23 cellular contexts compared by ENCODE assay signal in genomic region chr1:72827285-72827684, GRCh38.
DNase-seq lines count a peak whose midpoint lies in the region; ATAC-seq, FAIRE-seq and TF ChIP-seq lines count a peak whose summit lies in the region.
"Had no signal": no experiment of that assay in that cellular context is flagged by ENCODE, and none has a peak within 500 bp of the region (broad histone marks: within the 10 kb centered on the region; RNA-seq: fewer than 3 reads in every experiment).

No MANE protein-coding gene starts in this region.

- no peak for TF ChIP-seq POLR2A in breast epithelium (IDR thresholded peaks at IDR 0.05)

- H3K4me3 ChIP-seq in breast epithelium: no peak overlapping the region
- no peak overlapping the region for H3K4me3 ChIP-seq in fibroblast of lung (replicated peaks in 1 of 4; ENCODE audit: control extremely low read depth in 1 of 4, insufficient read depth in 1 of 4, low read depth in 3 of 4, low read length in 4 of 4)
- H3K4me3 ChIP-seq: hepatocyte, ovary, upper lobe of left lung had no signal

- H3K9me3 ChIP-seq in breast epithelium (peaks cover 0 to 22% of the 10 kb centered on the region in 2 donors), fibroblast of lung (ENCODE audit: control insufficient read depth, insufficient read depth, low read depth, low read length) (no peaks in the 10 kb centered on the region)
- H3K9me3 ChIP-seq: ovary had no signal

- TF ChIP-seq CTCF in MCF 10A (IDR thresholded peaks at IDR 0.05; ENCODE audit: unreplicated experiment) (no peak), breast epithelium (IDR thresholded peaks at IDR 0.05) (no peak), fibroblast of lung (conservative IDR thresholded peaks at IDR 0.05 in 1 of 2, IDR thresholded peaks at IDR 0.05 in 1 of 2; ENCODE audit: low read depth in 1 of 2, low read length in 2 of 2) (no peak)

- ATAC-seq in T-cell (replicated peaks in 1 of 4): no peak
- ATAC-seq in GM18517 (IDR thresholded peaks at IDR 0.05; ENCODE audit: unreplicated experiment): no peak
- ATAC-seq: left cardiac atrium; stimulated activated memory B cell treated with anti-CD40 and anti-IgM and Interleukin-4, amounts not matched to agents 10 μg/mL and 1 μg/mL and 100 μg/mL, for 72 hours had no signal

- H3K36me3 Mint-ChIP-seq in MCF 10A (ENCODE audit: insufficient read depth, unreplicated experiment) (no peaks in the 10 kb centered on the region), T-cell (no peaks in the 10 kb centered on the region)
- H3K36me3 Mint-ChIP-seq: CD8-positive, alpha-beta memory T cell; stimulated activated memory B cell treated with anti-CD40 and anti-IgM and Interleukin-4, amounts not matched to agents 10 μg/mL and 1 μg/mL and 100 μg/mL, for 72 hours had no signal

- FAIRE-seq in urothelium cell line (lab: Jason Lieb, UNC): no peak
- FAIRE-seq: GM19239, small intestine had no signal

- H3K4me3 Mint-ChIP-seq in MCF 10A (ENCODE audit: unreplicated experiment) (no peak overlapping the region), T-cell (no peak overlapping the region)
- H3K4me3 Mint-ChIP-seq: CD8-positive, alpha-beta memory T cell; stimulated activated memory B cell treated with anti-CD40 and anti-IgM and Interleukin-4, amounts not matched to agents 10 μg/mL and 1 μg/mL and 100 μg/mL, for 72 hours had no signal

- H3K27ac Mint-ChIP-seq in MCF 10A (ENCODE audit: low read depth, unreplicated experiment) (no peak overlapping the region), T-cell (no peak overlapping the region)
- H3K27ac Mint-ChIP-seq: CD8-positive, alpha-beta memory T cell; stimulated activated memory B cell treated with anti-CD40 and anti-IgM and Interleukin-4, amounts not matched to agents 10 μg/mL and 1 μg/mL and 100 μg/mL, for 72 hours had no signal

- H2AFZ ChIP-seq in fibroblast of lung (ENCODE audit: low read length): no peak overlapping the region
- H2AFZ ChIP-seq: hepatocyte had no signal

- DNase-seq in MCF 10A (ENCODE audit: unreplicated experiment) (peak; percentile 53), breast epithelium (ENCODE audit: low spot score in 2 of 2) (no peak), RKO (ENCODE audit: low spot score) (peak; percentile 32), fibroblast of lung (ENCODE audit: low read depth in 2 of 2) (peak; percentile 36 to 47), urothelium cell line (ENCODE audit: low spot score) (peak; percentile 19), mucosa of gallbladder (ENCODE audit: low spot score) (no peak), T-cell (no peak)
- DNase-seq: 8988T; activated CD4-positive, CD25-positive, alpha-beta regulatory T cell; activated effector memory CD4-positive, alpha-beta T cell treated with Interleukin-2 at 50 U/mL for 16 hours; CD8-positive, alpha-beta memory T cell; cortex of kidney; Kasumi-1; left cardiac atrium; NCI-H187; NCI-H526 treated with DMSO at 0.1 percent for 48 hours; ovary; small intestine; upper lobe of left lung had no signal

- H3K36me3 ChIP-seq in breast epithelium: no peaks in the 10 kb centered on the region
- no peaks in the 10 kb centered on the region for H3K36me3 ChIP-seq in fibroblast of lung (ENCODE audit: control insufficient read depth, insufficient read depth, low read length)
- H3K36me3 ChIP-seq: ovary, upper lobe of left lung had no signal

- H3K4me1 Mint-ChIP-seq in MCF 10A (ENCODE audit: insufficient read depth, unreplicated experiment): peaks cover 9% of the 10 kb centered on the region
- no peaks in the 10 kb centered on the region for H3K4me1 Mint-ChIP-seq in T-cell
- H3K4me1 Mint-ChIP-seq: CD8-positive, alpha-beta memory T cell; stimulated activated memory B cell treated with anti-CD40 and anti-IgM and Interleukin-4, amounts not matched to agents 10 μg/mL and 1 μg/mL and 100 μg/mL, for 72 hours had no signal

- CTCF ChIA-PET in MCF 10A (lab: Yijun Ruan, JAX) (no interaction called here), T-cell (lab: Charles Lee) (no interaction called here)

- H3K4me2 ChIP-seq in fibroblast of lung (ENCODE audit: extremely low read depth, insufficient read depth, low read length): no peak overlapping the region
- H3K4me2 ChIP-seq: hepatocyte had no signal

- POLR2A ChIA-PET in MCF 10A (lab: Yijun Ruan, JAX) (no interaction called here), T-cell (lab: Charles Lee) (no interaction called here)

- H3K9me3 Mint-ChIP-seq in MCF 10A (ENCODE audit: unreplicated experiment) (peaks cover 26% of the 10 kb centered on the region), T-cell (peaks cover 12 to 36% (median 23%) of the 10 kb centered on the region in 3 donors)

- intact Hi-C loops in MCF 10A (cut with micrococcal nuclease): no loop called here
- intact Hi-C loops in breast epithelium (cut with DNase I; ENCODE audit: low total_unique reads): no loop called here

- no peaks in the 10 kb centered on the region for H4K20me1 ChIP-seq in fibroblast of lung (ENCODE audit: control insufficient read depth, extremely low read depth, insufficient read depth, low read length)

- H3K27ac ChIP-seq in breast epithelium: no peak overlapping the region
- no peak overlapping the region for H3K27ac ChIP-seq in fibroblast of lung (ENCODE audit: insufficient read depth, low read length)
- H3K27ac ChIP-seq: hepatocyte, ovary, upper lobe of left lung had no signal

- H3K9ac ChIP-seq in fibroblast of lung (ENCODE audit: insufficient read depth, low read length): no peak overlapping the region

- H3K27me3 Mint-ChIP-seq in MCF 10A (ENCODE audit: insufficient read depth, unreplicated experiment): no peaks in the 10 kb centered on the region
- no peaks in the 10 kb centered on the region for H3K27me3 Mint-ChIP-seq in T-cell
- H3K27me3 Mint-ChIP-seq: CD8-positive, alpha-beta memory T cell; stimulated activated memory B cell treated with anti-CD40 and anti-IgM and Interleukin-4, amounts not matched to agents 10 μg/mL and 1 μg/mL and 100 μg/mL, for 72 hours had no signal

- H3K4me1 ChIP-seq in breast epithelium (no peaks in the 10 kb centered on the region), fibroblast of lung (ENCODE audit: control insufficient read depth, extremely low read depth, insufficient read depth, low read length) (no peaks in the 10 kb centered on the region)
- H3K4me1 ChIP-seq: upper lobe of left lung had no signal

- H3K27me3 ChIP-seq in breast epithelium (no peaks in the 10 kb centered on the region), fibroblast of lung (ENCODE audit: control insufficient read depth, insufficient read depth, low read length) (no peaks in the 10 kb centered on the region)
- H3K27me3 ChIP-seq: hepatocyte, ovary, upper lobe of left lung had no signal

- no peaks in the 10 kb centered on the region for H3K79me2 ChIP-seq in fibroblast of lung (ENCODE audit: control insufficient read depth, insufficient read depth, low read length)
- H3K79me2 ChIP-seq: hepatocyte had no signal

- no TSS peak for BruUV-seq in MCF 10A (replicated peaks; lab: Mats Ljungman, UMichigan)

Comparison
In these comparisons a context has a peak if more than half of its experiments do, and no peak if none do; other contexts are left out.
1. DNase-seq: peak in MCF 10A (single experiment), RKO (single experiment), fibroblast of lung (2 of 2) and urothelium cell line (single experiment); none in breast epithelium (0 of 2), mucosa of gallbladder (single experiment) and T-cell (0 of 34).